17 cellular contexts compared by ENCODE assay signal in genomic region chr5:134000116-134000515, GRCh38. TPM values are rescaled to one million over a fixed set of nuclear protein-coding genes. Genes with fewer than 3 reads are reported as not detected.
DNase-seq lines count a peak whose midpoint lies in the region; ATAC-seq and TF ChIP-seq lines count a peak whose summit lies in the region.
"Had no signal": no experiment of that assay in that cellular context is flagged by ENCODE, and none has a peak within 500 bp of the region (broad histone marks: within the 10 kb centered on the region; RNA-seq: fewer than 3 reads in every experiment).

No MANE protein-coding gene starts in this region.

- no peak for DNase-seq in CD4-positive, alpha-beta memory T cell
- DNase-seq in chondrocyte (ENCODE audit: low spot score) = peak; percentile 39
- DNase-seq in nephron progenitor cell = no peak
- DNase-seq in SHP77 treated with DMSO at 0.1 percent for 48 hours (lab: John Stamatoyannopoulos, UW) = no peak
- no peak for DNase-seq in head of caudate nucleus
- DNase-seq: activated T-cell treated with anti-CD3 and anti-CD28 coated beads for 4 hours; CD8-positive, alpha-beta T cell; effector CD4-positive, alpha-beta T cell; foreskin fibroblast; Kasumi-1; midbrain; NCI-H1694; NCI-H510A; PC-3 had no signal

- no peaks in the 10 kb centered on the region for H3K27me3 Mint-ChIP-seq in CD4-positive, alpha-beta memory T cell
- H3K27me3 Mint-ChIP-seq in chondrocyte (ENCODE audit: low read depth) = no peaks in the 10 kb centered on the region
- no peaks in the 10 kb centered on the region for H3K27me3 Mint-ChIP-seq in nephron progenitor cell (ENCODE audit: low read depth, poor library complexity)

- no peaks in the 10 kb centered on the region for H3K9me3 Mint-ChIP-seq in CD4-positive, alpha-beta memory T cell
- H3K9me3 Mint-ChIP-seq in chondrocyte (ENCODE audit: low read depth) = no peaks in the 10 kb centered on the region
- H3K9me3 Mint-ChIP-seq in nephron progenitor cell = no peaks in the 10 kb centered on the region
- H3K9me3 Mint-ChIP-seq: CD8-positive, alpha-beta T cell had no signal

- H3K4me1 Mint-ChIP-seq in CD4-positive, alpha-beta memory T cell = peaks cover 39 to 76% (median 59%) of the 10 kb centered on the region in 4 donors
- H3K4me1 Mint-ChIP-seq in chondrocyte (ENCODE audit: low read depth) (peaks cover 58% of the 10 kb centered on the region), nephron progenitor cell (peaks cover 55% of the 10 kb centered on the region)

- H3K27ac ChIP-seq in CD4-positive, alpha-beta memory T cell (ENCODE audit: low read depth, low read length) = no peak overlapping the region
- no peak overlapping the region for H3K27ac ChIP-seq in HEK293 (ENCODE audit: extremely low read depth, low read depth, low read length)

- H3K36me3 ChIP-seq in CD4-positive, alpha-beta memory T cell (ENCODE audit: insufficient read depth, low read length) = peaks cover 4% of the 10 kb centered on the region
- H3K36me3 ChIP-seq in HEK293 (ENCODE audit: control insufficient read depth in 2 of 2, insufficient read depth in 1 of 2, low read length in 2 of 2) = peaks cover 8 to 38% of the 10 kb centered on the region in 2 experiments; a peak in 2 of 3 replicates

- no peak for ATAC-seq in HG03097 (IDR thresholded peaks at IDR 0.05; ENCODE audit: low FRiP score, unreplicated experiment)
- ATAC-seq in HG02840 (IDR thresholded peaks at IDR 0.05; ENCODE audit: low FRiP score, unreplicated experiment) = no peak
- ATAC-seq: CD8-positive, alpha-beta T cell; PC-3 had no signal

- CTCF ChIA-PET in CD4-positive, alpha-beta memory T cell (lab: Charles Lee; ENCODE audit: partially characterized antibody) = interaction anchor here (1.1 to 9.0 kb wide), 2 partner anchors 19 to 52 kb away, joined by 3 to 87 read pairs; no protein-coding TSS in a partner anchor
- CTCF ChIA-PET in HEK293 (lab: Yijun Ruan, JAX) = interaction anchor here (0.7 kb wide), 1 partner anchor 27 kb away, joined by 3 read pairs; no protein-coding TSS in a partner anchor

- POLR2A ChIA-PET in CD4-positive, alpha-beta memory T cell (lab: Charles Lee; ENCODE audit: partially characterized antibody) = no interaction called here
- POLR2A ChIA-PET in HEK293 (lab: Yijun Ruan, JAX) = no interaction called here

- peak overlapping the region in 1 of 8 donors; percentile 59 for H3K4me3 Mint-ChIP-seq in CD4-positive, alpha-beta memory T cell
- H3K4me3 Mint-ChIP-seq in chondrocyte (ENCODE audit: unreplicated experiment) (no peak overlapping the region), nephron progenitor cell (no peak overlapping the region)
- H3K4me3 Mint-ChIP-seq: CD8-positive, alpha-beta T cell had no signal

- peaks cover 0 to 16% of the 10 kb centered on the region in 2 donors for H3K36me3 Mint-ChIP-seq in CD4-positive, alpha-beta memory T cell
- peaks cover 3% of the 10 kb centered on the region for H3K36me3 Mint-ChIP-seq in chondrocyte (ENCODE audit: low read depth)
- H3K36me3 Mint-ChIP-seq in nephron progenitor cell (ENCODE audit: low read depth) = peaks cover 14% of the 10 kb centered on the region

- no peak for TF ChIP-seq CTCF in HEK293 (tag by site-specific recombination; IDR thresholded peaks at IDR 0.05)
- no peak for TF ChIP-seq CTCF in chondrocyte (IDR thresholded peaks at IDR 0.05)
- TF ChIP-seq CTCF in nephron progenitor cell (IDR thresholded peaks at IDR 0.05) = no peak

- intact Hi-C loops in CD4-positive, alpha-beta memory T cell (cut with micrococcal nuclease) = loop anchor here (10.0 kb wide), 3 partner anchors 635 to 905 kb away; partner anchors contain the start of genes CAMLG, PCBD2 and SAR1B
- intact Hi-C loops in head of caudate nucleus (cut with DNase I) = no loop called here

- H3K9me3 ChIP-seq in CD4-positive, alpha-beta memory T cell (ENCODE audit: control insufficient read depth in 1 of 2, low read length in 2 of 2) = no peaks in the 10 kb centered on the region
- H3K9me3 ChIP-seq in HEK293 (ENCODE audit: control insufficient read depth, insufficient read depth, low read depth, low read length) = no peaks in the 10 kb centered on the region

- peak overlapping the region in 5 of 7 donors; percentile 21 to 72 (median 35) for H3K27ac Mint-ChIP-seq in CD4-positive, alpha-beta memory T cell
- no peak overlapping the region for H3K27ac Mint-ChIP-seq in chondrocyte (ENCODE audit: unreplicated experiment)
- H3K27ac Mint-ChIP-seq in nephron progenitor cell = peak overlapping the region; percentile 79

- no peak overlapping the region for H3K4me3 ChIP-seq in CD4-positive, alpha-beta memory T cell (ENCODE audit: low read length in 2 of 2)
- H3K4me3 ChIP-seq in HEK293 (ENCODE audit: low read depth, low read length) = no peak overlapping the region

- no peaks in the 10 kb centered on the region for H3K27me3 ChIP-seq in CD4-positive, alpha-beta memory T cell (ENCODE audit: insufficient read depth, low read length)

- peaks cover 66% of the 10 kb centered on the region for H3K4me1 ChIP-seq in CD4-positive, alpha-beta memory T cell (ENCODE audit: insufficient read depth, low read length)
- peaks cover 16% of the 10 kb centered on the region for H3K4me1 ChIP-seq in HEK293 (ENCODE audit: control insufficient read depth, insufficient read depth, low read length)

TF ChIP-seq in HEK293, 187 proteins besides CTCF, POLR2A, EP300 and RAD21:
- TF ChIP-seq ZNF544 (tag by site-specific recombination; IDR thresholded peaks at IDR 0.05) (no peak), GLIS1 (tag by site-specific recombination; IDR thresholded peaks at IDR 0.05) (peak; percentile 38; the same call in 1 of the 2 replicates), EGR2 (tag by site-specific recombination; IDR thresholded peaks at IDR 0.05; ENCODE audit: low read depth) (peak; percentile 21; the same call in 1 of the 2 replicates), ZNF211 (tag by site-specific recombination; IDR thresholded peaks at IDR 0.05; ENCODE audit: low read depth) (no peak), ZIC2 (tag by site-specific recombination; IDR thresholded peaks at IDR 0.05) (peak; percentile 67), ZNF600 (tag by site-specific recombination; IDR thresholded peaks at IDR 0.05) (peak; percentile 78; the same call in 1 of the 2 replicates), MYNN (tag by site-specific recombination; IDR thresholded peaks at IDR 0.05; ENCODE audit: borderline replicate concordance) (peak; percentile 96)
- TF ChIP-seq, protein P1, sequence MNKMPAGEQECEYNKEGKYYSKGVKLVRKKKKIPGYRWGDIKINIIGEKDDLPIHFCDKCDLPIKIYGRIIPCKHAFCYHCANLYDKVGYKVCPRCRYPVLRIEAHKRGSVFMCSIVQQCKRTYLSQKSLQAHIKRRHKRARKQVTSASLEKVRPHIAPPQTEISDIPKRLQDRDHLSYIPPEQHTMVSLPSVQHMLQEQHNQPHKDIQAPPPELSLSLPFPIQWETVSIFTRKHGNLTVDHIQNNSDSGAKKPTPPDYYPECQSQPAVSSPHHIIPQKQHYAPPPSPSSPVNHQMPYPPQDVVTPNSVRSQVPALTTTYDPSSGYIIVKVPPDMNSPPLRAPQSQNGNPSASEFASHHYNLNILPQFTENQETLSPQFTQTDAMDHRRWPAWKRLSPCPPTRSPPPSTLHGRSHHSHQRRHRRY (tag by site-specific recombination; IDR thresholded peaks at IDR 0.05) = no peak

RNA-seq across cellular contexts. Expression of gene VDAC1, which starts 4.7 kb away (rescaled TPM):
- 10 to 100 TPM; 45.1 to 46.4 TPM for total RNA-seq in CD4-positive, alpha-beta memory T cell
- polyA plus RNA-seq in CD4-positive, alpha-beta memory T cell = 100 to 1,000 TPM; 100 to 103 TPM
- 138 to 173 TPM (median 143 TPM) in 3 replicates for total RNA-seq in chondrocyte

RNA-seq across cellular contexts. Expression of gene C5orf15, which starts 31.7 kb away (rescaled TPM):
- total RNA-seq in CD4-positive, alpha-beta memory T cell = 10 to 100 TPM; 13.3 to 16.0 TPM
- polyA plus RNA-seq in CD4-positive, alpha-beta memory T cell = 10 to 100 TPM; 28.5 to 28.8 TPM
- 41.7 to 63.7 TPM (median 44.4 TPM) in 3 replicates for total RNA-seq in chondrocyte
